In genomic region chr1:112704908-112705627, GRCh38 we compare ENCODE assay signal across 1 cellular context.
TF ChIP-seq lines count a peak whose summit lies in the region.

No MANE protein-coding gene starts in this region.

TF ChIP-seq in HepG2, 621 proteins besides CTCF, POLR2A, EP300 and RAD21 (continued from another document and continues in another):
- TF ChIP-seq PRDM4 (CRISPR knock-in tag; IDR thresholded peaks at IDR 0.05; ENCODE audit: borderline replicate concordance) (no peak), SMAD9 (CRISPR knock-in tag; IDR thresholded peaks at IDR 0.05) (no peak), POLR2AphosphoS2 (IDR thresholded peaks at IDR 0.05; ENCODE audit: low read depth, low read length) (peak; percentile 62; the same call in 1 of the 2 replicates), ZNF460 (CRISPR knock-in tag; IDR thresholded peaks at IDR 0.05; ENCODE audit: borderline replicate concordance) (0 out of 2 replicates have a peak, but pooled peaks have one; percentile 45), MEF2D (CRISPR knock-in tag; IDR thresholded peaks at IDR 0.05) (no peak), ZHX2 (IDR thresholded peaks at IDR 0.05; ENCODE audit: low read depth) (no peak), ZHX2 (CRISPR knock-in tag; IDR thresholded peaks at IDR 0.05; ENCODE audit: borderline replicate concordance) (no peak), THRA (CRISPR knock-in tag; IDR thresholded peaks at IDR 0.05; ENCODE audit: borderline replicate concordance) (no peak), MTA3 (CRISPR knock-in tag; IDR thresholded peaks at IDR 0.05) (no peak), SIX1 (CRISPR knock-in tag; IDR thresholded peaks at IDR 0.05; ENCODE audit: borderline replicate concordance) (peak; percentile 87), ZNF333 (CRISPR knock-in tag; IDR thresholded peaks at IDR 0.05; ENCODE audit: borderline replicate concordance) (no peak), ZNF780A (CRISPR knock-in tag; IDR thresholded peaks at IDR 0.05) (0 out of 2 replicates have a peak, but pooled peaks have one; percentile 60), NFYC (CRISPR knock-in tag; IDR thresholded peaks at IDR 0.05) (no peak), SMARCE1 (IDR thresholded peaks at IDR 0.05; ENCODE audit: borderline replicate concordance) (no peak), HDAC6 (IDR thresholded peaks at IDR 0.05; ENCODE audit: low read depth, low read length) (no peak), ZNF30 (CRISPR knock-in tag; IDR thresholded peaks at IDR 0.05) (no peak), ZNF207 (IDR thresholded peaks at IDR 0.05; ENCODE audit: borderline replicate concordance) (no peak), ARID3A (IDR thresholded peaks at IDR 0.05; ENCODE audit: low read depth, low read length) (no peak), TARDBP (CRISPR knock-in tag; IDR thresholded peaks at IDR 0.05) (peak; percentile 45; the same call in 1 of the 2 replicates), RNF219 (CRISPR knock-in tag; IDR thresholded peaks at IDR 0.05) (no peak), ZNF598 (CRISPR knock-in tag; IDR thresholded peaks at IDR 0.05; ENCODE audit: borderline replicate concordance) (no peak), ZNF142 (CRISPR knock-in tag; IDR thresholded peaks at IDR 0.05) (no peak), ZNF329 (CRISPR knock-in tag; IDR thresholded peaks at IDR 0.05; ENCODE audit: low read depth) (no peak), XRCC5 (optimal IDR thresholded peaks at IDR 0.05; ENCODE audit: low read length) (peak; percentile 13), NR1H2 (CRISPR knock-in tag; IDR thresholded peaks at IDR 0.05; ENCODE audit: borderline replicate concordance, low read depth) (no peak), CSRNP2 (CRISPR knock-in tag; conservative IDR thresholded peaks at IDR 0.05; ENCODE audit: low read depth) (no peak), HOXA5 (CRISPR knock-in tag; IDR thresholded peaks at IDR 0.05) (no peak; the same call in 1 of the 2 replicates)
